In genomic region chr1:212127219-212127618, GRCh38 we compare ENCODE assay signal across 1 cellular context.
TF ChIP-seq lines count a peak whose summit lies in the region.

No MANE protein-coding gene starts in this region.

TF ChIP-seq in GM23338, 12 proteins besides CTCF, POLR2A, EP300 and RAD21 (continued from another document):
- TF ChIP-seq, protein P1, sequence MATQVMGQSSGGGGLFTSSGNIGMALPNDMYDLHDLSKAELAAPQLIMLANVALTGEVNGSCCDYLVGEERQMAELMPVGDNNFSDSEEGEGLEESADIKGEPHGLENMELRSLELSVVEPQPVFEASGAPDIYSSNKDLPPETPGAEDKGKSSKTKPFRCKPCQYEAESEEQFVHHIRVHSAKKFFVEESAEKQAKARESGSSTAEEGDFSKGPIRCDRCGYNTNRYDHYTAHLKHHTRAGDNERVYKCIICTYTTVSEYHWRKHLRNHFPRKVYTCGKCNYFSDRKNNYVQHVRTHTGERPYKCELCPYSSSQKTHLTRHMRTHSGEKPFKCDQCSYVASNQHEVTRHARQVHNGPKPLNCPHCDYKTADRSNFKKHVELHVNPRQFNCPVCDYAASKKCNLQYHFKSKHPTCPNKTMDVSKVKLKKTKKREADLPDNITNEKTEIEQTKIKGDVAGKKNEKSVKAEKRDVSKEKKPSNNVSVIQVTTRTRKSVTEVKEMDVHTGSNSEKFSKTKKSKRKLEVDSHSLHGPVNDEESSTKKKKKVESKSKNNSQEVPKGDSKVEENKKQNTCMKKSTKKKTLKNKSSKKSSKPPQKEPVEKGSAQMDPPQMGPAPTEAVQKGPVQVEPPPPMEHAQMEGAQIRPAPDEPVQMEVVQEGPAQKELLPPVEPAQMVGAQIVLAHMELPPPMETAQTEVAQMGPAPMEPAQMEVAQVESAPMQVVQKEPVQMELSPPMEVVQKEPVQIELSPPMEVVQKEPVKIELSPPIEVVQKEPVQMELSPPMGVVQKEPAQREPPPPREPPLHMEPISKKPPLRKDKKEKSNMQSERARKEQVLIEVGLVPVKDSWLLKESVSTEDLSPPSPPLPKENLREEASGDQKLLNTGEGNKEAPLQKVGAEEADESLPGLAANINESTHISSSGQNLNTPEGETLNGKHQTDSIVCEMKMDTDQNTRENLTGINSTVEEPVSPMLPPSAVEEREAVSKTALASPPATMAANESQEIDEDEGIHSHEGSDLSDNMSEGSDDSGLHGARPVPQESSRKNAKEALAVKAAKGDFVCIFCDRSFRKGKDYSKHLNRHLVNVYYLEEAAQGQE (IDR thresholded peaks at IDR 0.05; ENCODE audit: unreplicated experiment), result no peak
- no peak for TF ChIP-seq JUNB (IDR thresholded peaks at IDR 0.05; ENCODE audit: unreplicated experiment)
- no peak for TF ChIP-seq NANOG (IDR thresholded peaks at IDR 0.05; ENCODE audit: borderline replicate concordance)
- no peak for TF ChIP-seq POLR2AphosphoS5 (IDR thresholded peaks at IDR 0.05; ENCODE audit: low read depth)
TF ChIP-seq in GM23338: peak in this region for 0.
